In the genomic region with DNA sequence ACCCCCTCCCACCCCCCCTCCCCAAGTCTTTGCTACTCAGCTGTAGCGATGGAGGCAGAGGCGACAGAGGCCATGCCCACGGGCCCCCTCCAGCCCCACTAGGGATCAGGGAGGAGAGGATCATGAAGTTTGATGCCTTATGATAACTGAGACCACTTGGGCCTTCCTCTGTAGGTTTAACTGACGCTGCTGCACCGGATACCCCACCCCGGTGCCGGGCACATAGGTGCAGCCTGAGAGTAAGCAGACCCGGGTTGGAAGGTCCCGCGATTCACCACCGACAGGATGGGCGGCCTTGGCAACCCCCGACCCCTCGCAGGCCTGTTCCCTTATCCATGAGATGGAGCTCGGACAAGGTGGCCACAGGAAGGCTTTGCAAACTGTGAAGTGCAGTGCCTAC, we compare ENCODE assay signal across 9 cellular contexts. TPM values are rescaled to one million over a fixed set of nuclear protein-coding genes. Genes with fewer than 3 reads are reported as not detected.
DNase-seq lines count a peak whose midpoint lies in the region; ATAC-seq, FAIRE-seq and TF ChIP-seq lines count a peak whose summit lies in the region.
"Not testable (repeated sequence)": the region's sequence is repeated elsewhere in the genome, so short reads cannot be mapped to it uniquely, and the experiment has no call there.
"Had no signal": no experiment of that assay in that cellular context is flagged by ENCODE, and none has a peak within 500 bp of the region (broad histone marks: within the 10 kb centered on the region; RNA-seq: fewer than 3 reads in every experiment).

No MANE protein-coding gene starts in this region.

- TF ChIP-seq EP300 in upper lobe of left lung (IDR thresholded peaks at IDR 0.05): not testable (repeated sequence)

- H3K36me3 ChIP-seq in left ventricle myocardium inferior, pancreas, upper lobe of left lung: not testable (repeated sequence)

- DNase-seq in activated CD4-positive, alpha-beta T cell treated with anti-CD3 and anti-CD28 coated beads, Interleukin-2, amount 50 U/mL, for 1 hour: peak; percentile 2
- peak; percentile 15 for DNase-seq in activated naive CD4-positive, alpha-beta T cell treated with Interleukin-2 at 50 U/mL for 16 hours
- DNase-seq in left ventricle myocardium inferior: not testable (repeated sequence)
- peak in 4 of 6 donors; percentile 13 to 39 (median 37) for DNase-seq in pancreas
- DNase-seq in upper lobe of left lung: peak; percentile 22 to 76

- intact Hi-C loops in left ventricle myocardium inferior (cut with micrococcal nuclease); pancreas (cut with DNase I): not testable (repeated sequence)

- TF ChIP-seq CTCF in left ventricle myocardium inferior (IDR thresholded peaks at IDR 0.05; ENCODE audit: borderline replicate concordance); pancreas (IDR thresholded peaks at IDR 0.05); upper lobe of left lung (IDR thresholded peaks at IDR 0.05): not testable (repeated sequence)

- not testable (repeated sequence) for TF ChIP-seq POLR2A in upper lobe of left lung (IDR thresholded peaks at IDR 0.05)

- not testable (repeated sequence) for H3K4me1 ChIP-seq in left ventricle myocardium inferior, pancreas, upper lobe of left lung

- H3K4me3 ChIP-seq in left ventricle myocardium inferior (peak overlapping the region; percentile 50), upper lobe of left lung (peak overlapping the region in 3 of 4 donors; percentile 23 to 31 (median 29))
- not testable (repeated sequence) for H3K4me3 ChIP-seq in pancreas

- not testable (repeated sequence) for H3K9me3 ChIP-seq in left ventricle myocardium inferior (replicated peaks); pancreas; upper lobe of left lung

- peak; percentile 1 for ATAC-seq in GM18511 (IDR thresholded peaks at IDR 0.05; ENCODE audit: unreplicated experiment)
- ATAC-seq in GM21723 (IDR thresholded peaks at IDR 0.05; ENCODE audit: unreplicated experiment): peak; percentile 12
- ATAC-seq in HG03457 (IDR thresholded peaks at IDR 0.05; ENCODE audit: unreplicated experiment): peak; percentile 6
- ATAC-seq in pancreas: not testable (repeated sequence)
- ATAC-seq in upper lobe of left lung (ENCODE audit: low FRiP score in 2 of 2): peak in 1 of 2 donors; percentile 0

- not testable (repeated sequence) for FAIRE-seq in pancreas (lab: Jason Lieb, UNC)

- 36 to 47% methylated on average over 5 of the region's 15 CpGs for WGBS in pancreas, 2 donors
- WGBS in upper lobe of left lung, 2 donors: 32% methylated on average over 9 of the region's 15 CpGs; no CpG with 5 or more reads in 1 of the 2 donors

- H3K27me3 ChIP-seq in left ventricle myocardium inferior (ENCODE audit: low read depth); pancreas; upper lobe of left lung: not testable (repeated sequence)

- H3K27ac ChIP-seq in left ventricle myocardium inferior (replicated peaks); pancreas; upper lobe of left lung: not testable (repeated sequence)

RNA-seq across cellular contexts. Expression of a gene that starts 15.3 kb away (rescaled TPM):
- total RNA-seq in left ventricle myocardium inferior (55.8 TPM), pancreas (10 to 100 TPM; 16.5 to 20.6 (median 17.7) TPM), upper lobe of left lung (10 to 100 TPM; 15.2 to 37.1 (median 26.6) TPM)
- 10 to 100 TPM; 56.3 to 59.8 TPM for polyA plus RNA-seq in pancreas

RNA-seq across cellular contexts. Expression of a gene that starts 23.6 kb away (rescaled TPM):
- total RNA-seq in left ventricle myocardium inferior: 5.7 TPM
- total RNA-seq in pancreas: 10 to 100 TPM in 2 of 6 donors, 1 to 10 TPM in 4; 7.8 to 12.9 (median 8.4) TPM
- 10 to 100 TPM; 39.2 to 93.4 TPM for polyA plus RNA-seq in pancreas
- total RNA-seq in upper lobe of left lung: 10 to 100 TPM in 4 of 6 donors, 1 to 10 TPM in 2; 4.8 to 31.6 (median 22.3) TPM

RNA-seq across cellular contexts. Expression of a gene that starts 29.2 kb away (rescaled TPM):
- total RNA-seq in left ventricle myocardium inferior: 11.2 TPM
- 1 to 10 TPM; 5.1 to 9.3 (median 7.6) TPM for total RNA-seq in pancreas
- 10 to 100 TPM; 12.3 to 18.4 TPM for polyA plus RNA-seq in pancreas
- 10 to 100 TPM; 13.2 to 33.8 (median 31.6) TPM for total RNA-seq in upper lobe of left lung

RNA-seq across cellular contexts. Expression of a gene that starts 29.4 kb away (rescaled TPM):
- total RNA-seq in left ventricle myocardium inferior (6.0 TPM), pancreas (1 to 10 TPM; 3.5 to 6.9 (median 5.3) TPM), upper lobe of left lung (10 to 100 TPM; 10.4 to 34.2 (median 18.2) TPM)
- 1 to 10 TPM; 7.3 to 9.3 TPM for polyA plus RNA-seq in pancreas

RNA-seq across cellular contexts. Expression of a gene that starts 49.5 kb away (rescaled TPM):
- 2.9 TPM for total RNA-seq in left ventricle myocardium inferior
- total RNA-seq in pancreas: 10 to 100 TPM in 1 of 6 donors, 1 to 10 TPM in 5; 6.0 to 10.9 (median 6.7) TPM
- polyA plus RNA-seq in pancreas: 10 to 100 TPM; 20.3 to 38.4 TPM
- 10 to 100 TPM in 4 of 6 donors, 1 to 10 TPM in 2; 3.0 to 30.4 (median 16.6) TPM for total RNA-seq in upper lobe of left lung
- total RNA-seq: RPMI7951 had no signal
